19 cellular contexts compared by ENCODE assay signal in genomic region chr13:33244907-33245287, GRCh38. TPM values are rescaled to one million over a fixed set of nuclear protein-coding genes. Genes with fewer than 3 reads are reported as not detected.
DNase-seq lines count a peak whose midpoint lies in the region; ATAC-seq, FAIRE-seq and TF ChIP-seq lines count a peak whose summit lies in the region.
"Had no signal": no experiment of that assay in that cellular context is flagged by ENCODE, and none has a peak within 500 bp of the region (broad histone marks: within the 10 kb centered on the region; RNA-seq: fewer than 3 reads in every experiment).

No MANE protein-coding gene starts in this region.

- in situ Hi-C loops in IMR-90 (cut with MboI; ENCODE audit: low sequenced_read_pairs) = no loop called here
- in situ Hi-C loops in GM12878 (cut with MboI) = no loop called here
- in situ Hi-C loops in mammary epithelial cell (cut with MboI; ENCODE audit: low sequenced_read_pairs in 2 of 2) = loop anchor here in 1 of 2 donors (25.0 kb wide), 2 partner anchors 292 to 467 kb away; no protein-coding TSS in a partner anchor

- H4K8ac ChIP-seq in IMR-90 (ENCODE audit: low read depth in 2 of 2, low read length in 2 of 2) = peak overlapping the region; percentile 14 to 23; a peak in 1 of 4 replicates

- no peak overlapping the region for H2AK5ac ChIP-seq in IMR-90 (ENCODE audit: low read depth, low read length)

- TF ChIP-seq POLR2A in IMR-90 (IDR thresholded peaks at IDR 0.05; ENCODE audit: low read depth, low read length) (no peak), GM12878 (IDR thresholded peaks at IDR 0.05; ENCODE audit: low read depth, low read length) (no peak)

- TF ChIP-seq EP300 in GM12878 (IDR thresholded peaks at IDR 0.05; ENCODE audit: borderline replicate concordance in 1 of 2, control insufficient read depth in 1 of 2, low read depth in 2 of 2, low read length in 2 of 2) = no peak

- H2BK20ac ChIP-seq in IMR-90 (ENCODE audit: low read depth, low read length) = peak overlapping the region; percentile 39; the same call in 1 of the 2 replicates

- no TSS peak for BruUV-seq in IMR-90 (replicated peaks; lab: Mats Ljungman, UMichigan)
- no TSS peak for BruUV-seq in GM12878 (replicated peaks; lab: Mats Ljungman, UMichigan)
- BruUV-seq in mammary epithelial cell (replicated peaks; lab: Mats Ljungman, UMichigan) = no TSS peak

- intact Hi-C loops in IMR-90 (cut with micrococcal nuclease) = no loop called here
- intact Hi-C loops in GM12878 (cut with micrococcal nuclease; ENCODE audit: unreplicated experiment) = no loop called here
- intact Hi-C loops in mammary epithelial cell (cut with micrococcal nuclease) = no loop called here

- H3K23ac ChIP-seq in IMR-90 (ENCODE audit: low read depth, low read length) = peak overlapping the region; percentile 12; the same call in 1 of the 2 replicates

- H3K4me1 ChIP-seq in IMR-90 (ENCODE audit: control insufficient read depth, insufficient read depth, low read length) (peaks cover 12% of the 10 kb centered on the region), GM12878 (ENCODE audit: control insufficient read depth, insufficient read depth, low read length) (no peaks in the 10 kb centered on the region), foreskin keratinocyte (peaks cover 15% of the 10 kb centered on the region), osteoblast (ENCODE audit: insufficient read depth, low read length) (peaks cover 16% of the 10 kb centered on the region), mammary epithelial cell (ENCODE audit: insufficient read depth, low read length) (peaks cover 14% of the 10 kb centered on the region)
- H3K4me1 ChIP-seq: A549 had no signal

- no peak overlapping the region for H4K91ac ChIP-seq in IMR-90 (ENCODE audit: insufficient read depth, low read depth, low read length)

- H3K36me3 ChIP-seq in IMR-90 (ENCODE audit: control insufficient read depth, insufficient read depth, low read length) = peaks cover 18% of the 10 kb centered on the region
- no peaks in the 10 kb centered on the region for H3K36me3 ChIP-seq in GM12878 (ENCODE audit: control insufficient read depth in 2 of 2, insufficient read depth in 2 of 2, low read length in 1 of 2)
- peaks cover 27% of the 10 kb centered on the region for H3K36me3 ChIP-seq in osteoblast (ENCODE audit: insufficient read depth, low read length)
- no peaks in the 10 kb centered on the region for H3K36me3 ChIP-seq in mammary epithelial cell (ENCODE audit: insufficient read depth, low read length)

- H3K9ac ChIP-seq in IMR-90 (ENCODE audit: low read depth, low read length) (no peak overlapping the region), GM12878 (ENCODE audit: control insufficient read depth, insufficient read depth, low read length) (no peak overlapping the region), mammary epithelial cell (ENCODE audit: insufficient read depth, low read length) (no peak overlapping the region)
- H3K9ac ChIP-seq: KMS-11 had no signal

- WGBS in IMR-90 (ENCODE audit: extremely low coverage in 2 of 2, insufficient read length in 1 of 2), 2 experiments = no CpG with 5 or more reads among the region's 4 CpGs
- WGBS in GM12878 (ENCODE audit: insufficient coverage, insufficient replicate concordance, low lambda C conversion rate, missing lambda C conversion rate) = 82% methylated on average over 4 of the region's 4 CpGs
- WGBS in mammary epithelial cell (ENCODE audit: low coverage, missing lambda C conversion rate) = 99% methylated on average over 4 of the region's 4 CpGs

- H3K4me2 ChIP-seq in IMR-90 (ENCODE audit: low read depth, low read length) (no peak overlapping the region), GM12878 (ENCODE audit: control insufficient read depth, insufficient read depth) (no peak overlapping the region), osteoblast (ENCODE audit: insufficient read depth, low read length) (no peak overlapping the region), mammary epithelial cell (ENCODE audit: insufficient read depth, low read depth, low read length) (no peak overlapping the region)
- H3K4me2 ChIP-seq: A549, KMS-11 had no signal

- H3K79me2 ChIP-seq in GM12878 (ENCODE audit: control insufficient read depth, insufficient read depth, low read length) = no peaks in the 10 kb centered on the region
- H3K79me2 ChIP-seq in osteoblast (ENCODE audit: insufficient read depth, low read length) = peaks cover 89% of the 10 kb centered on the region
- peaks cover 56% of the 10 kb centered on the region for H3K79me2 ChIP-seq in mammary epithelial cell (ENCODE audit: insufficient read depth, low read length)

- TF ChIP-seq CTCF in IMR-90 (conservative IDR thresholded peaks at IDR 0.05; ENCODE audit: low read depth, low read length) = no peak
- no peak for TF ChIP-seq CTCF in GM12878 (IDR thresholded peaks at IDR 0.05 in 2 of 3, conservative IDR thresholded peaks at IDR 0.05 in 1 of 3; ENCODE audit: control insufficient read depth in 2 of 3, extremely low read depth in 1 of 3, insufficient read depth in 1 of 3, low read depth in 3 of 3, low read length in 3 of 3)
- no peak for TF ChIP-seq CTCF in foreskin keratinocyte (conservative IDR thresholded peaks at IDR 0.05)
- TF ChIP-seq CTCF in osteoblast (IDR thresholded peaks at IDR 0.05; ENCODE audit: extremely low read depth, low read depth, low read length) = no peak
- no peak for TF ChIP-seq CTCF in mammary epithelial cell (conservative IDR thresholded peaks at IDR 0.05 in 1 of 2, IDR thresholded peaks at IDR 0.05 in 1 of 2; ENCODE audit: extremely low read depth in 1 of 2, insufficient read depth in 1 of 2, low read depth in 1 of 2, low read length in 2 of 2)

- H3K79me1 ChIP-seq in IMR-90 (ENCODE audit: low read depth in 1 of 2, low read length in 2 of 2) = peaks cover 30 to 55% of the 10 kb centered on the region in 2 experiments

- H2AK9ac ChIP-seq in IMR-90 (replicated peaks; ENCODE audit: low read depth, low read length, poor library complexity) = no peak overlapping the region

- H3K9me3 ChIP-seq in IMR-90 (ENCODE audit: control insufficient read depth, insufficient read depth, low read length) (peaks cover 4% of the 10 kb centered on the region), GM12878 (replicated peaks; ENCODE audit: control insufficient read depth, insufficient read depth, low read length) (peaks cover 4% of the 10 kb centered on the region; the same call in 1 of the 3 replicates), osteoblast (ENCODE audit: low read depth, low read length) (no peaks in the 10 kb centered on the region), mammary epithelial cell (replicated peaks; ENCODE audit: insufficient read depth, low read length) (peaks cover 4% of the 10 kb centered on the region)

- peak overlapping the region; percentile 70 for H3K14ac ChIP-seq in IMR-90 (replicated peaks; ENCODE audit: low read depth, low read length)

- peaks cover 5% of the 10 kb centered on the region for H3K9me1 ChIP-seq in IMR-90 (ENCODE audit: insufficient read depth, low read length)

- no peak overlapping the region for H3K56ac ChIP-seq in IMR-90 (ENCODE audit: extremely low read depth, insufficient read depth, low read length)

- no peak overlapping the region for H2BK15ac ChIP-seq in IMR-90 (ENCODE audit: low read depth, low read length)

- H2AFZ ChIP-seq in IMR-90 (replicated peaks; ENCODE audit: low read length, poor library complexity) = no peak overlapping the region
- H2AFZ ChIP-seq in GM12878 (ENCODE audit: control insufficient read depth, low read depth, low read length) = no peak overlapping the region
- no peak overlapping the region for H2AFZ ChIP-seq in osteoblast (ENCODE audit: low read length)
- no peak overlapping the region for H2AFZ ChIP-seq in mammary epithelial cell (ENCODE audit: low read depth, low read length)

- CTCF ChIA-PET in IMR-90 (lab: Yijun Ruan, JAX) (no interaction called here), GM12878 (lab: Yijun Ruan, JAX) (no interaction called here), mammary epithelial cell (lab: Charles Lee; ENCODE audit: low non-redundant PET) (no interaction called here)

- peak overlapping the region; percentile 24; the same call in 1 of the 2 replicates for H2BK120ac ChIP-seq in IMR-90 (ENCODE audit: low read depth, low read length)

- peak overlapping the region; percentile 44 for H2BK5ac ChIP-seq in IMR-90 (ENCODE audit: low read depth, low read length, poor library complexity, severe bottlenecking)

- no peaks in the 10 kb centered on the region for H3K27me3 ChIP-seq in IMR-90 (ENCODE audit: control insufficient read depth, insufficient read depth, low read length)
- no peaks in the 10 kb centered on the region for H3K27me3 ChIP-seq in GM12878 (replicated peaks in 1 of 2; ENCODE audit: control insufficient read depth in 2 of 2, insufficient read depth in 2 of 2, low read length in 1 of 2)
- no peaks in the 10 kb centered on the region for H3K27me3 ChIP-seq in foreskin keratinocyte
- H3K27me3 ChIP-seq in osteoblast (ENCODE audit: insufficient read depth, low read length) = no peaks in the 10 kb centered on the region
- no peaks in the 10 kb centered on the region for H3K27me3 ChIP-seq in mammary epithelial cell (ENCODE audit: insufficient read depth, low read length)

- RAD21 ChIA-PET in GM12878 (lab: Charles Lee; ENCODE audit: unreplicated experiment) = interaction anchor here (0.6 to 0.9 kb wide), 2 partner anchors 226 to 479 kb away, joined by 3 read pairs; no protein-coding TSS in a partner anchor

- ATAC-seq in IMR-90 (ENCODE audit: low read depth) = no peak
- ATAC-seq in GM12878 = peak; percentile 26; the same call in 2 of the 3 replicates
- peak; percentile 48 for ATAC-seq in foreskin keratinocyte
- ATAC-seq: A549, PC-3 had no signal

- no peak for TF ChIP-seq RAD21 in IMR-90 (IDR thresholded peaks at IDR 0.05; ENCODE audit: low read length)
- no peak for TF ChIP-seq RAD21 in GM12878 (IDR thresholded peaks at IDR 0.05; ENCODE audit: insufficient read depth, low read depth, low read length)

- H3K4me3 ChIP-seq in IMR-90 (ENCODE audit: insufficient read depth, low read depth, low read length) (no peak overlapping the region), GM12878 (no peak overlapping the region), osteoblast (ENCODE audit: insufficient read depth, low read length) (no peak overlapping the region), mammary epithelial cell (replicated peaks in 1 of 3; ENCODE audit: insufficient read depth in 1 of 3, low read depth in 2 of 3, low read length in 3 of 3) (no peak overlapping the region)
- H3K4me3 ChIP-seq: A549 had no signal

- H3K27ac ChIP-seq in IMR-90 (ENCODE audit: insufficient read depth, low read length) (no peak overlapping the region), GM12878 (ENCODE audit: control insufficient read depth, insufficient read depth) (no peak overlapping the region), foreskin keratinocyte (peak overlapping the region; percentile 77), osteoblast (ENCODE audit: low read depth, low read length) (no peak overlapping the region), mammary epithelial cell (ENCODE audit: insufficient read depth, low read depth, low read length) (no peak overlapping the region)
- H3K27ac ChIP-seq: A549, KMS-11 had no signal

- no peak overlapping the region for H3K4ac ChIP-seq in IMR-90 (ENCODE audit: low read depth, low read length)

- no peak for DNase-seq in IMR-90
- DNase-seq in GM12878 (ENCODE audit: low read depth, low spot score) = no peak
- DNase-seq in foreskin keratinocyte = peak; percentile 50 to 81
- peak; percentile 39 for DNase-seq in osteoblast (ENCODE audit: insufficient read length, low spot score, missing footprints)
- no peak for DNase-seq in iPS-NIHi7 (ENCODE audit: extremely low spot score)
- DNase-seq in mammary epithelial cell = no peak
- DNase-seq in activated CD4-positive, alpha-beta T cell treated with anti-CD3 and anti-CD28 coated beads for 4 hours = no peak
- no peak for DNase-seq in midbrain (lab: John Stamatoyannopoulos, UW)
- DNase-seq: C1 segment of cervical spinal cord, DND-41, NCI-H1436 treated with DMSO at 0.1 percent for 48 hours, NCI-H2081 treated with DMSO at 0.1 percent for 48 hours, NCI-H510A treated with DMSO at 0.1 percent for 48 hours, NCI-H82, PC-3 had no signal

- H4K5ac ChIP-seq in IMR-90 (ENCODE audit: low read depth, low read length) = peak overlapping the region; percentile 54; the same call in 1 of the 2 replicates

- no peak for FAIRE-seq in GM12878 (lab: Jason Lieb, UNC)
- FAIRE-seq: A549, G401.6, H1 had no signal

- dilution Hi-C loops in IMR-90 (cut with HindIII; ENCODE audit: low sequenced_read_pairs, unreplicated experiment) (no loop called here), mammary epithelial cell (cut with HindIII; ENCODE audit: low sequenced_read_pairs) (no loop called here)

- POLR2A ChIA-PET in IMR-90 (lab: Charles Lee; ENCODE audit: unreplicated experiment) = interaction anchor here (0.6 kb wide), 1 partner anchor 459 kb away, joined by 3 read pairs; no protein-coding TSS in a partner anchor
- POLR2A ChIA-PET in GM12878 (lab: Charles Lee) = no interaction called here

- no peak overlapping the region; the same call in 1 of the 2 replicates for H3K18ac ChIP-seq in IMR-90 (ENCODE audit: low read depth, low read length)

- SMC1A ChIA-PET in GM12878 (lab: Charles Lee; ENCODE audit: uncharacterized antibody, unreplicated experiment) = interaction anchor here (0.6 to 1.2 kb wide), 3 partner anchors 9 to 101 kb away, joined by 3 to 4 read pairs (median 3); no protein-coding TSS in a partner anchor

- H4K20me1 ChIP-seq in IMR-90 (ENCODE audit: insufficient read depth, low read length) (no peaks in the 10 kb centered on the region), GM12878 (ENCODE audit: control insufficient read depth, insufficient read depth) (no peaks in the 10 kb centered on the region), osteoblast (ENCODE audit: insufficient read depth, low read length) (no peaks in the 10 kb centered on the region), mammary epithelial cell (ENCODE audit: insufficient read depth, low read length) (no peaks in the 10 kb centered on the region)

RNA-seq across cellular contexts. Expression of gene STARD13, which starts 40.7 kb away (rescaled TPM):
- total RNA-seq in IMR-90 (2012; rRNA removed) (46.6 and 46.9 TPM in 2 replicates), GM12878 (2014; rRNA removed) (12.8 and 14.0 TPM in 2 replicates), GM12878 (2014; rRNA removed; fragmentation: Illumina TruSeq; extraction: Trizol) (9.0 and 9.3 TPM in 2 replicates), GM12878 (2021) (15.1 and 15.9 TPM in 2 replicates), foreskin keratinocyte (12.6 and 13.2 TPM in 2 replicates), osteoblast (28.2 and 28.3 TPM in 2 replicates), mammary epithelial cell (10 to 100 TPM; 10.8 to 15.5 TPM)
- polyA plus RNA-seq in IMR-90 (2012; rRNA removed) (23.6 and 27.0 TPM in 2 replicates), GM12878 (2011; rRNA removed) (35.7 and 41.6 TPM in 2 replicates), GM12878 (2014; fragmentation: Illumina TruSeq; extraction: Trizol) (7.5 and 8.6 TPM in 2 replicates), GM12878 (2014; fragmentation: Nextera tagmentation; extraction: Ambion mirVana) (1 to 10 TPM; 4.0 to 4.1 TPM), GM12878 (2014; rRNA removed) (7.9 and 11.5 TPM in 2 replicates), GM12878 (2016; fragmentation: Nextera tagmentation; extraction: Ambion mirVana) (10 to 100 TPM in 1 of 2 experiments, 1 to 10 TPM in 1; 9.8 to 10.5 TPM), foreskin keratinocyte (2.3 and 3.5 TPM in 2 replicates), mammary epithelial cell (3.8 TPM)
- polyA plus RNA-seq in IMR-90 (2012; cell fraction: cytosol; rRNA removed) = 11.8 and 14.7 TPM in 2 replicates
- 43.0 and 67.3 TPM in 2 replicates for polyA plus RNA-seq in IMR-90 (2012; cell fraction: nucleus; rRNA removed; ENCODE audit: low replicate concordance)
- 81.3 and 82.3 TPM in 2 replicates for total RNA-seq in GM12878 (2013; cell fraction: nucleolus; rRNA removed)
- 1.5 TPM for polyA plus RNA-seq in GM12878 (2011; ENCODE audit: low read depth)
- polyA plus RNA-seq in GM12878 (2011; cell fraction: cytosol; rRNA removed) = 26.2 and 26.5 TPM in 2 replicates
- polyA plus RNA-seq in GM12878 (2011; cell fraction: nucleus; rRNA removed) = 90.1 and 92.8 TPM in 2 replicates
- polyA plus RNA-seq in GM12878 (2012) = 2.1 and 4.1 TPM in 2 replicates
- 91.4 and 92.1 TPM in 2 replicates for polyA minus RNA-seq in GM12878 (2011; rRNA and poly(A)+ RNA removed)
- polyA minus RNA-seq in GM12878 (2011; cell fraction: cytosol; rRNA and poly(A)+ RNA removed) = 17.9 and 24.3 TPM in 2 replicates
- polyA minus RNA-seq in GM12878 (2011; cell fraction: nucleus; rRNA and poly(A)+ RNA removed) = 85.5 and 147 TPM in 2 replicates
- polyA minus RNA-seq in mammary epithelial cell = 21.7 TPM

Comparison
In these comparisons a context has a peak if more than half of its experiments do, and no peak if none do; other contexts are left out.
1. DNase-seq: peak in foreskin keratinocyte (2 of 2) and osteoblast (single experiment); none in IMR-90 (single experiment), GM12878 (single experiment), iPS-NIHi7 (single experiment), mammary epithelial cell (single experiment), activated CD4-positive, alpha-beta T cell treated with anti-CD3 and anti-CD28 coated beads for 4 hours (0 of 2) and midbrain (single experiment).